Comparison of ENCODE assay signal across 4 cellular contexts in the genomic region with DNA sequence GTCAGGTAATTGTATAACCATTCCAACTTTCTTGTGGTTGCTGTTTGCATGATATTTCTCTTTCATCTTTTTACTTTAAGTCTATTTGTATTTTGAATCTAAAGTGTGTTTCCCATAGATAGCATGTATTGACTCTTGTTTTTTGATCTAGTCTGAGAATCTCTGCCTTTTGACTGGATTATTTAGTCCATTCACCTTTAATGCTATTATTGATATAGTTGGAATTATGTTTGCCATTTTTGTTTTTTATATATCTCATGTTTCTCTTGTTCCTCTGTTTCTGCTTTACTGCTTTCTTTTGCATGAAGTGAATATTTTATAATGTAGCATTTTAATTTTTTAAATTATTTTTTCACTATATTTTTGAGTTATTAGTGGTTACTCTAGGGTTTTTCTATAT.
"Had no signal": no experiment of that assay in that cellular context is flagged by ENCODE, and none has a peak within 500 bp of the region (broad histone marks: within the 10 kb centered on the region; RNA-seq: fewer than 3 reads in every experiment).

No MANE protein-coding gene starts in this region.

- H3K9ac ChIP-seq: KMS-11 had no signal

- H3K27ac ChIP-seq: HL-60, KMS-11 had no signal

- FAIRE-seq: HTR-8/SVneo had no signal

- DNase-seq: KG1 had no signal

- H3K4me2 ChIP-seq: KMS-11 had no signal
